11 cellular contexts compared by ENCODE assay signal in the genomic region with DNA sequence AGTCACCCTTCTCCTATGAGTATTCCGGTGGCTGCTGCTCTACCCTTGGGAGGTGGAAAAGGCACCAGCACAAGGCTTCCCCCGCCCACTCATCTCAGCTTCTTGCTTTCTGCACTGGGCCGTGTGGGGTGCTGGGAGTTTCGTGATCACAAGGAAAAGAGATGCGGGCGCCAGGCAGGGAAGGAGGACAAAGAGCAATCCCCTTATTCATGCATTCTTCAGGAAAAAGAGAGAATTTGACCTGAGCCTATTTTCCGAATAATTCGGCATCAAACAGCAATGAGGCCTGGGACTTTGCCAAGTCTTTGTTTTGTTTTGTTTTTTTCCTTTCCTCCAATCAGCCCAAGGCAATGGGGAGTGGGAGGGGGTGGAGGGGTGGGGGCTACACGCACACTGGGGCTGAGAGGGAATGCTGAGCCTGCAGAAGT.
DNase-seq lines count a peak whose midpoint lies in the region; ATAC-seq, FAIRE-seq and TF ChIP-seq lines count a peak whose summit lies in the region.
"Had no signal": no experiment of that assay in that cellular context is flagged by ENCODE, and none has a peak within 500 bp of the region (broad histone marks: within the 10 kb centered on the region; RNA-seq: fewer than 3 reads in every experiment).

No MANE protein-coding gene starts in this region.

- no peak for TF ChIP-seq EP300 in suprapubic skin (IDR thresholded peaks at IDR 0.05)

- WGBS in suprapubic skin: 82% methylated on average over 9 of the region's 9 CpGs

- peaks cover 14% of the 10 kb centered on the region for H3K27me3 ChIP-seq in mucosa of stomach (ENCODE audit: control insufficient read depth, insufficient read depth, low read length)
- H3K27me3 ChIP-seq in suprapubic skin: no peaks in the 10 kb centered on the region

- H3K36me3 ChIP-seq in mucosa of stomach (ENCODE audit: control insufficient read depth, insufficient read depth, low read length) (no peaks in the 10 kb centered on the region), suprapubic skin (no peaks in the 10 kb centered on the region)

- H3K27ac ChIP-seq in suprapubic skin: peak overlapping the region; percentile 61
- H3K27ac ChIP-seq: RWPE1 had no signal

- TF ChIP-seq POLR2A in suprapubic skin (IDR thresholded peaks at IDR 0.05): no peak

- TF ChIP-seq CTCF in fibroblast of villous mesenchyme (IDR thresholded peaks at IDR 0.05; ENCODE audit: insufficient read depth, low read depth, low read length) (no peak), suprapubic skin (IDR thresholded peaks at IDR 0.05) (no peak), D721Med (IDR thresholded peaks at IDR 0.05; ENCODE audit: insufficient read depth, missing control alignments) (no peak)

- H3K4me3 ChIP-seq in fibroblast of villous mesenchyme (ENCODE audit: low read depth, low read length) (no peak overlapping the region), mucosa of stomach (ENCODE audit: low read length) (no peak overlapping the region), suprapubic skin (no peak overlapping the region)

- DNase-seq in amygdala (lab: John Stamatoyannopoulos, UW): peak in 45 of 56 donors; percentile 8 to 90 (median 78)
- peak; percentile 65 for DNase-seq in fibroblast of villous mesenchyme (ENCODE audit: low read depth)
- DNase-seq in suprapubic skin (ENCODE audit: low spot score in 2 of 2): peak in 1 of 2 donors; percentile 85
- no peak for DNase-seq in ureter (ENCODE audit: low spot score)
- DNase-seq in HTR-8/SVneo (ENCODE audit: insufficient read length, low spot score): no peak
- no peak for DNase-seq in D721Med (ENCODE audit: insufficient read length, low spot score)
- DNase-seq: activated naive CD4-positive, alpha-beta T cell treated with Interleukin-2 at 50 U/mL for 16 hours; NCI-H1694 had no signal

- ATAC-seq in GM18498 (IDR thresholded peaks at IDR 0.05; ENCODE audit: unreplicated experiment): no peak

- H3K4me1 ChIP-seq in mucosa of stomach (ENCODE audit: control insufficient read depth, insufficient read depth, low read length) (no peaks in the 10 kb centered on the region), suprapubic skin (peaks cover 22% of the 10 kb centered on the region)

- H3K9ac ChIP-seq in mucosa of stomach (ENCODE audit: low read length): peak overlapping the region; percentile 24

- FAIRE-seq in HTR-8/SVneo (lab: Jason Lieb, UNC) (no peak), D721Med (lab: Jason Lieb, UNC) (no peak)

- H3K9me3 ChIP-seq in mucosa of stomach (ENCODE audit: control insufficient read depth, low read length): no peaks in the 10 kb centered on the region
- H3K9me3 ChIP-seq in suprapubic skin: no peaks in the 10 kb centered on the region

Comparison
In these comparisons a context has a peak if more than half of its experiments do, and no peak if none do; other contexts are left out.
1. DNase-seq: peak in amygdala (45 of 56) and fibroblast of villous mesenchyme (single experiment); none in ureter (single experiment), HTR-8/SVneo (single experiment) and D721Med (single experiment).